In genomic region chr22:17734197-17734596, GRCh38 we compare ENCODE assay signal across 13 cellular contexts. TPM values are rescaled to one million over a fixed set of nuclear protein-coding genes. Genes with fewer than 3 reads are reported as not detected.
A peak's percentile ranks its signal among the peaks of the same experiment; 100 is the strongest.
DNase-seq lines count a peak whose midpoint lies in the region; ATAC-seq, FAIRE-seq and TF ChIP-seq lines count a peak whose summit lies in the region.
"Had no signal": no experiment of that assay in that cellular context is flagged by ENCODE, and none has a peak within 500 bp of the region (broad histone marks: within the 10 kb centered on the region; RNA-seq: fewer than 3 reads in every experiment).

No MANE protein-coding gene starts in this region.

- no peak overlapping the region for H3K27ac ChIP-seq in A673 (ENCODE audit: low read depth, low read length, poor library complexity, severe bottlenecking)
- peak overlapping the region; percentile 43 for H3K27ac ChIP-seq in endothelial cell of umbilical vein (ENCODE audit: insufficient read depth, low read depth, low read length)
- no peak overlapping the region for H3K27ac ChIP-seq in hepatocyte
- H3K27ac ChIP-seq in right atrium auricular region, result no peak overlapping the region
- H3K27ac ChIP-seq: thyroid gland had no signal

- H3K4me2 ChIP-seq in endothelial cell of umbilical vein (ENCODE audit: insufficient read depth, low read length) (no peak overlapping the region), hepatocyte (no peak overlapping the region)

- no peak overlapping the region for H3K9ac ChIP-seq in endothelial cell of umbilical vein (replicated peaks; ENCODE audit: extremely low read depth, insufficient read depth, low read length)

- intact Hi-C loops in A673 (cut with micrococcal nuclease; ENCODE audit: unreplicated experiment) (no loop called here), endothelial cell of umbilical vein (cut with micrococcal nuclease) (no loop called here)

- H3K9me1 ChIP-seq in endothelial cell of umbilical vein (replicated peaks; ENCODE audit: control insufficient read depth, extremely low read depth, insufficient read depth, low read length), result no peaks in the 10 kb centered on the region

- DNase-seq in A673 (ENCODE audit: low spot score) (no peak), GM03348 (ENCODE audit: low spot score) (peak; percentile 46), endothelial cell of umbilical vein (ENCODE audit: low read depth, low spot score) (peak; percentile 30), hepatocyte (ENCODE audit: low spot score) (no peak), SIG-M5 treated with dmso at 0.1 percent for 504 hours (lab: John Stamatoyannopoulos, UW; ENCODE audit: unreplicated experiment) (no peak), right atrium auricular region (ENCODE audit: low spot score) (no peak)
- peak; percentile 53 for DNase-seq in T-helper 2 cell treated with Interferon-gamma antibody and Interleukin-4, amounts not matched to agents 5 μg/mL and 100 μg/mL, for 36 hours (ENCODE audit: low spot score)
- DNase-seq: left ventricle myocardium superior, NCI-H146, Peyer's patch, thyroid gland had no signal

- dilution Hi-C loops in endothelial cell of umbilical vein (cut with MboI; ENCODE audit: extremely low pct_ligation_motif_present, low sequenced_read_pairs), result no loop called here

- H3K36me3 Mint-ChIP-seq in T-helper 2 cell treated with Interferon-gamma antibody and Interleukin-4, amounts not matched to agents 5 μg/mL and 100 μg/mL, for 36 hours (ENCODE audit: low read depth), result peaks cover 20% of the 10 kb centered on the region

- H3K27ac Mint-ChIP-seq in T-helper 2 cell treated with Interferon-gamma antibody and Interleukin-4, amounts not matched to agents 5 μg/mL and 100 μg/mL, for 36 hours, result no peak overlapping the region

- POLR2A ChIA-PET in A673 (lab: Charles Lee; ENCODE audit: low non-redundant PET) (no interaction called here), endothelial cell of umbilical vein (lab: Charles Lee) (no interaction called here)

- H3K9me2 ChIP-seq in hepatocyte (replicated peaks; ENCODE audit: insufficient read depth), result no peaks in the 10 kb centered on the region

- H3K36me3 ChIP-seq in A673 (ENCODE audit: insufficient read depth, low read length, poor library complexity, severe bottlenecking) (peaks cover 32% of the 10 kb centered on the region), endothelial cell of umbilical vein (ENCODE audit: control insufficient read depth in 2 of 2, extremely low read depth in 1 of 2, insufficient read depth in 2 of 2, low read length in 2 of 2) (peaks cover 10 to 17% of the 10 kb centered on the region in 2 experiments), hepatocyte (replicated peaks; ENCODE audit: insufficient read depth, low read depth) (no peaks in the 10 kb centered on the region), right atrium auricular region (peaks cover 59% of the 10 kb centered on the region)

- no peak overlapping the region for H2AFZ ChIP-seq in endothelial cell of umbilical vein (ENCODE audit: low read depth, low read length)
- no peak overlapping the region for H2AFZ ChIP-seq in hepatocyte

- no peak overlapping the region for H3K4me3 Mint-ChIP-seq in T-helper 2 cell treated with Interferon-gamma antibody and Interleukin-4, amounts not matched to agents 5 μg/mL and 100 μg/mL, for 36 hours

- H3K4me3 ChIP-seq in A673 (ENCODE audit: low read depth, low read length, poor library complexity, severe bottlenecking), result no peak overlapping the region
- H3K4me3 ChIP-seq in endothelial cell of umbilical vein (replicated peaks in 1 of 3; ENCODE audit: insufficient read depth in 1 of 3, low read depth in 1 of 3, low read length in 3 of 3), result no peak overlapping the region
- H3K4me3 ChIP-seq in hepatocyte, result no peak overlapping the region
- no peak overlapping the region for H3K4me3 ChIP-seq in right atrium auricular region
- H3K4me3 ChIP-seq: Peyer's patch, skin epidermis, thyroid gland had no signal

- peaks cover 14% of the 10 kb centered on the region for H3K4me1 Mint-ChIP-seq in T-helper 2 cell treated with Interferon-gamma antibody and Interleukin-4, amounts not matched to agents 5 μg/mL and 100 μg/mL, for 36 hours (ENCODE audit: low read depth)

- no peaks in the 10 kb centered on the region for H3K9me3 Mint-ChIP-seq in T-helper 2 cell treated with Interferon-gamma antibody and Interleukin-4, amounts not matched to agents 5 μg/mL and 100 μg/mL, for 36 hours

- BruUV-seq in A673 (replicated peaks; lab: Mats Ljungman, UMichigan) (TSS peak; percentile 46), endothelial cell of umbilical vein (replicated peaks; lab: Mats Ljungman, UMichigan) (no TSS peak)

- TF ChIP-seq POLR2A in endothelial cell of umbilical vein (IDR thresholded peaks at IDR 0.05; ENCODE audit: low read depth, low read length), result no peak

- H3K4me1 ChIP-seq in A673 (ENCODE audit: insufficient read depth, low read length, poor library complexity, severe bottlenecking) (peaks cover 11% of the 10 kb centered on the region), endothelial cell of umbilical vein (ENCODE audit: control insufficient read depth, extremely low read depth, insufficient read depth, low read length) (peaks cover 9% of the 10 kb centered on the region), hepatocyte (ENCODE audit: insufficient read depth) (no peaks in the 10 kb centered on the region), right atrium auricular region (no peaks in the 10 kb centered on the region)
- H3K4me1 ChIP-seq: Peyer's patch, thyroid gland had no signal

- no peak for ATAC-seq in GM18502 (IDR thresholded peaks at IDR 0.05; ENCODE audit: poor library complexity, unreplicated experiment)
- ATAC-seq: left ventricle myocardium superior had no signal

- CTCF ChIA-PET in A673 (lab: Charles Lee) (no interaction called here), endothelial cell of umbilical vein (lab: Charles Lee) (interaction anchor here (1.1 to 2.9 kb wide), 5 partner anchors 8 to 342 kb away, joined by 3 to 7 read pairs (median 6); no protein-coding TSS in a partner anchor)

- WGBS in hepatocyte (ENCODE audit: low lambda C conversion rate, missing lambda C conversion rate), result 84% methylated on average over 4 of the region's 4 CpGs

- H3K27me3 ChIP-seq in A673 (replicated peaks; ENCODE audit: insufficient read depth, low read depth, low read length, poor library complexity) (no peaks in the 10 kb centered on the region), endothelial cell of umbilical vein (ENCODE audit: control insufficient read depth in 2 of 2, insufficient read depth in 2 of 2, low read length in 2 of 2) (no peaks in the 10 kb centered on the region), hepatocyte (no peaks in the 10 kb centered on the region), right atrium auricular region (no peaks in the 10 kb centered on the region)
- H3K27me3 ChIP-seq: Peyer's patch, thyroid gland had no signal

- FAIRE-seq in endothelial cell of umbilical vein (lab: Jason Lieb, UNC), result peak; percentile 70

- H4K20me1 ChIP-seq in endothelial cell of umbilical vein (replicated peaks; ENCODE audit: control insufficient read depth, extremely low read depth, insufficient read depth, low read length) (no peaks in the 10 kb centered on the region), hepatocyte (ENCODE audit: insufficient read depth, poor library complexity, severe bottlenecking) (no peaks in the 10 kb centered on the region)

- H3K27me3 Mint-ChIP-seq in T-helper 2 cell treated with Interferon-gamma antibody and Interleukin-4, amounts not matched to agents 5 μg/mL and 100 μg/mL, for 36 hours (ENCODE audit: low read depth), result no peaks in the 10 kb centered on the region

- TF ChIP-seq CTCF in A673 (conservative IDR thresholded peaks at IDR 0.05; ENCODE audit: low read depth, low read length), result no peak
- no peak for TF ChIP-seq CTCF in endothelial cell of umbilical vein (IDR thresholded peaks at IDR 0.05; ENCODE audit: extremely low read depth in 1 of 2, insufficient read depth in 1 of 2, low read depth in 1 of 2, low read length in 2 of 2)
- TF ChIP-seq CTCF in hepatocyte (IDR thresholded peaks at IDR 0.05; ENCODE audit: poor library complexity), result no peak
- no peak for TF ChIP-seq CTCF in right atrium auricular region (IDR thresholded peaks at IDR 0.05)

- H3K79me2 ChIP-seq in endothelial cell of umbilical vein (ENCODE audit: control insufficient read depth, insufficient read depth, low read length) (no peaks in the 10 kb centered on the region), hepatocyte (no peaks in the 10 kb centered on the region)

- H3K9me3 ChIP-seq in A673 (ENCODE audit: low read depth, low read length, poor library complexity, severe bottlenecking) (no peaks in the 10 kb centered on the region), endothelial cell of umbilical vein (replicated peaks; ENCODE audit: control insufficient read depth, insufficient read depth, low read length) (no peaks in the 10 kb centered on the region), hepatocyte (ENCODE audit: low read depth) (no peaks in the 10 kb centered on the region), right atrium auricular region (no peaks in the 10 kb centered on the region)
- H3K9me3 ChIP-seq: Peyer's patch, thyroid gland had no signal

TF ChIP-seq in endothelial cell of umbilical vein, 7 proteins besides CTCF, POLR2A, EP300 and RAD21:
- no peak for TF ChIP-seq MAX (IDR thresholded peaks at IDR 0.05; ENCODE audit: insufficient read depth, insufficient read length)
- TF ChIP-seq GATA2 (IDR thresholded peaks at IDR 0.05; ENCODE audit: insufficient read depth, insufficient read length, low read depth, low read length), result no peak
- TF ChIP-seq JUN (IDR thresholded peaks at IDR 0.05; ENCODE audit: borderline replicate concordance, insufficient read depth, insufficient read length, low read depth), result no peak
- TF ChIP-seq EZH2 (IDR thresholded peaks at IDR 0.05; ENCODE audit: borderline replicate concordance, low read depth, low read length, severe bottlenecking), result no peak
- no peak for TF ChIP-seq FOS (IDR thresholded peaks at IDR 0.05; ENCODE audit: borderline replicate concordance, insufficient read depth, low read length)
- TF ChIP-seq MYC (IDR thresholded peaks at IDR 0.05; ENCODE audit: low read depth, low read length), result no peak
- no peak for TF ChIP-seq POLR2AphosphoS5 (IDR thresholded peaks at IDR 0.05; ENCODE audit: insufficient read depth, low read depth, low read length)

RNA-seq across cellular contexts. Expression of gene BID, which starts 40.1 kb away (rescaled TPM):
- total RNA-seq in A673 (2021) (72.8 and 74.6 TPM in 2 replicates), endothelial cell of umbilical vein (39.0 and 48.2 TPM in 2 replicates), hepatocyte (34.5 and 41.6 TPM in 2 replicates), right atrium auricular region (10 to 100 TPM; 10.5 to 14.1 TPM)
- polyA plus RNA-seq in endothelial cell of umbilical vein (119 and 183 TPM in 2 replicates), hepatocyte (55.5 and 72.3 TPM in 2 replicates)
- 109 and 130 TPM in 2 replicates for polyA plus RNA-seq in endothelial cell of umbilical vein (2011; cell fraction: cytosol; rRNA removed)
- 50.2 and 53.6 TPM in 2 replicates for polyA plus RNA-seq in endothelial cell of umbilical vein (2011; cell fraction: nucleus; rRNA removed)
- 48.7 and 50.2 TPM in 2 replicates for polyA plus RNA-seq in endothelial cell of umbilical vein (2012)
- polyA minus RNA-seq in endothelial cell of umbilical vein, result 33.5 and 41.2 TPM in 2 replicates
- 14.5 TPM for polyA minus RNA-seq in endothelial cell of umbilical vein (2011; cell fraction: cytosol; rRNA and poly(A)+ RNA removed)
- polyA minus RNA-seq in endothelial cell of umbilical vein (2011; cell fraction: nucleus; rRNA and poly(A)+ RNA removed), result 8.9 and 10.2 TPM in 2 replicates

Comparison
In these comparisons a context has a peak if more than half of its experiments do, and no peak if none do; other contexts are left out.
1. DNase-seq: peak in GM03348 (single experiment), T-helper 2 cell treated with Interferon-gamma antibody and Interleukin-4, amounts not matched to agents 5 μg/mL and 100 μg/mL, for 36 hours (single experiment) and endothelial cell of umbilical vein (single experiment); none in A673 (single experiment), hepatocyte (single experiment), SIG-M5 treated with dmso at 0.1 percent for 504 hours (single experiment) and right atrium auricular region (single experiment).